ENCODE assay signal across 19 cellular contexts in the genomic region with DNA sequence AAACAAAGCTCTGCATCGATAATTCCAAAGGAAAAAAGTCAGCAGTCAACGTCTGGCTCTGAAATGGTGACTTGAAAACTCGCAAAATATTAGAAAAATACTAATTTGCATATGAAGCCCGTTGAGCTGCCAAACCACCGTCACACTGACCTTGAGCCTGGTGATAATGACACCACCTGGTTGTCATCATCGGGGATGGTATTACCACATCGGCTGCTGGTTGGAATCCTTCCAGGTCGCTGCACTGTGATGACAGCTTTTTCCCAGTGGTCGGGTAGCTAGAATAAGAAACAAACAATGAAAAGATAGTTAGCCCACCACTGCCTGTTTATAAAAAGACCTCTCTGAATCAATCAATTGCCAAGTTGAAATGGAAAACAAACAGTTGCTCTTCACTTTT. TPM values are rescaled to one million over a fixed set of nuclear protein-coding genes. Genes with fewer than 3 reads are reported as not detected.
DNase-seq lines count a peak whose midpoint lies in the region; ATAC-seq, FAIRE-seq and TF ChIP-seq lines count a peak whose summit lies in the region.
"Had no signal": no experiment of that assay in that cellular context is flagged by ENCODE, and none has a peak within 500 bp of the region (broad histone marks: within the 10 kb centered on the region; RNA-seq: fewer than 3 reads in every experiment).

No MANE protein-coding gene starts in this region.

- POLR2A ChIA-PET in K562 (lab: Yijun Ruan, JAX), result interaction anchor here (0.6 to 1.2 kb wide), 4 partner anchors 9 to 161 kb away, joined by 3 to 4 read pairs (median 3); no protein-coding TSS in a partner anchor

- intact Hi-C loops in K562 (cut with micrococcal nuclease) (no loop called here), right cardiac atrium (cut with DNase I) (no loop called here)

- H3K27ac ChIP-seq in K562 (ENCODE audit: extremely low read depth, low read depth, low read length) (no peak overlapping the region), right cardiac atrium (ENCODE audit: low read length) (no peak overlapping the region), tibial nerve (peak overlapping the region in 1 of 4 donors; percentile 38)
- H3K27ac ChIP-seq: A549, epithelial cell of prostate, SK-N-MC had no signal

- H3K79me2 ChIP-seq in K562 (ENCODE audit: control insufficient read depth, insufficient read depth, low read length), result no peaks in the 10 kb centered on the region

- BruUV-seq in K562 (replicated peaks; lab: Mats Ljungman, UMichigan), result no TSS peak

- H3K27me3 ChIP-seq in K562 (ENCODE audit: control insufficient read depth in 2 of 2, insufficient read depth in 2 of 2, low read length in 2 of 2), result no peaks in the 10 kb centered on the region; a peak in 1 of 5 replicates
- H3K27me3 ChIP-seq in right cardiac atrium (ENCODE audit: control insufficient read depth, insufficient read depth), result no peaks in the 10 kb centered on the region
- no peaks in the 10 kb centered on the region for H3K27me3 ChIP-seq in tibial nerve

- TF ChIP-seq CTCF in K562 (IDR thresholded peaks at IDR 0.05 in 2 of 3, conservative IDR thresholded peaks at IDR 0.05 in 1 of 3; ENCODE audit: insufficient read depth in 2 of 3, low read depth in 1 of 3, low read length in 3 of 3), result no peak
- no peak for TF ChIP-seq CTCF in tibial nerve (IDR thresholded peaks at IDR 0.05)

- in situ Hi-C loops in K562 (cut with MboI), result no loop called here

- 0 out of 2 replicates have a peak, but pooled peaks cover 4% of the 10 kb centered on the region for H4K20me1 ChIP-seq in K562 (replicated peaks; ENCODE audit: control insufficient read depth, insufficient read depth, low read length)

- TF ChIP-seq POLR2A in K562 (conservative IDR thresholded peaks at IDR 0.05) (no peak), tibial nerve (IDR thresholded peaks at IDR 0.05) (no peak)

- DNase-seq in NCI-H748 (lab: John Stamatoyannopoulos, UW; ENCODE audit: unreplicated experiment) (peak; percentile 29), NCI-H748 treated with DMSO at 0.1 percent for 48 hours (lab: John Stamatoyannopoulos, UW) (no peak), K562 (ENCODE audit: extremely low read depth in 1 of 4, low spot score in 3 of 4) (no peak), right cardiac atrium (peak; percentile 58 to 81 (median 68)), tibial nerve (ENCODE audit: low spot score in 2 of 2) (peak; percentile 67 to 80), T1000 (lab: John Stamatoyannopoulos, UW) (no peak), C1 segment of cervical spinal cord (lab: John Stamatoyannopoulos, UW) (no peak)
- DNase-seq: activated CD8-positive, alpha-beta memory T cell treated with anti-CD3 and anti-CD28 coated beads for 24 hours; activated naive CD4-positive, alpha-beta T cell treated with Interleukin-2 at 50 U/mL for 16 hours; KBM-7; NCI-H146; stimulated activated CD4-positive, alpha-beta T cell treated with anti-CD3 and anti-CD28 coated beads, Interleukin-12 subunit alpha, Interleukin-12 subunit beta, amount 100 ng/mL, for 4 hours had no signal

- CTCF ChIA-PET in K562 (lab: Yijun Ruan, JAX; ENCODE audit: low intra/inter-chr PET ratio), result no interaction called here

- WGBS in K562 (ENCODE audit: insufficient coverage, low coverage, missing lambda C conversion rate), result 41% methylated on average over 9 of the region's 9 CpGs
- 38% methylated on average over 9 of the region's 9 CpGs for WGBS in right cardiac atrium
- 39 to 59% methylated on average over 9 of the region's 9 CpGs for WGBS in tibial nerve, 2 donors

- no peak overlapping the region for H3K4me2 ChIP-seq in K562 (ENCODE audit: insufficient read depth, low read length)
- H3K4me2 ChIP-seq: A549 had no signal

- H3K36me3 ChIP-seq in K562 (ENCODE audit: control insufficient read depth, insufficient read depth, low read length) (peaks cover 28% of the 10 kb centered on the region; the same call in 2 of the 3 replicates), tibial nerve (peaks cover 0 to 87% (median 0%) of the 10 kb centered on the region in 3 donors)

- no peak for ATAC-seq in K562
- ATAC-seq in right cardiac atrium, result no peak
- no peak for ATAC-seq in GM21381 (IDR thresholded peaks at IDR 0.05; ENCODE audit: unreplicated experiment)
- ATAC-seq: A549 had no signal

- H3K4me3 ChIP-seq in K562 (no peak overlapping the region), right cardiac atrium (ENCODE audit: low read length) (no peak overlapping the region), tibial nerve (no peak overlapping the region)
- H3K4me3 ChIP-seq: A549, HAP-1, lung, SK-N-MC had no signal

- H3K9me1 ChIP-seq in K562 (ENCODE audit: control insufficient read depth, insufficient read depth, low read length), result no peaks in the 10 kb centered on the region

- TF ChIP-seq RAD21 in K562 (CRISPR knock-in tag; conservative IDR thresholded peaks at IDR 0.05 in 1 of 2, IDR thresholded peaks at IDR 0.05 in 1 of 2), result no peak

- H3K9me3 ChIP-seq in K562 (replicated peaks; ENCODE audit: control insufficient read depth, insufficient read depth, low read depth, low read length) (no peaks in the 10 kb centered on the region), right cardiac atrium (ENCODE audit: control insufficient read depth, low read length) (no peaks in the 10 kb centered on the region), tibial nerve (no peaks in the 10 kb centered on the region)
- H3K9me3 ChIP-seq: A549, HAP-1 had no signal

- FAIRE-seq in K562 (lab: Jason Lieb, UNC), result no peak
- FAIRE-seq: A549, bronchial epithelial cell had no signal

- H3K9ac ChIP-seq in K562 (ENCODE audit: insufficient read depth in 1 of 2, low read depth in 2 of 2, low read length in 2 of 2), result no peak overlapping the region

- no peak for TF ChIP-seq EP300 in K562 (IDR thresholded peaks at IDR 0.05; ENCODE audit: low read length)
- peak in 1 of 2 donors; percentile 55 for TF ChIP-seq EP300 in tibial nerve (IDR thresholded peaks at IDR 0.05)

- no peak overlapping the region for H2AFZ ChIP-seq in K562 (ENCODE audit: low read depth, low read length)

- H3K4me1 ChIP-seq in K562 (replicated peaks in 1 of 2; ENCODE audit: control insufficient read depth in 2 of 2, insufficient read depth in 2 of 2, low read length in 2 of 2), result no peaks in the 10 kb centered on the region
- H3K4me1 ChIP-seq in right cardiac atrium (ENCODE audit: control insufficient read depth, insufficient read depth, low read length), result peaks cover 2% of the 10 kb centered on the region
- H3K4me1 ChIP-seq in tibial nerve, result peaks cover 0 to 58% (median 8%) of the 10 kb centered on the region in 4 donors

TF ChIP-seq in K562, 482 proteins besides CTCF, POLR2A, EP300 and RAD21:
- TF ChIP-seq NFIC (IDR thresholded peaks at IDR 0.05), result peak; percentile 25; the same call in 1 of the 2 replicates
- no peak for TF ChIP-seq RBM39 (optimal IDR thresholded peaks at IDR 0.05; ENCODE audit: low read depth, low read length)

RNA-seq across cellular contexts. Expression of a gene that starts 41.6 kb away (rescaled TPM):
- 65.8 and 106 TPM in 2 replicates for total RNA-seq in K562 (2011; cell fraction: chromatin; rRNA removed; ENCODE audit: low replicate concordance)
- total RNA-seq in K562 (2011; cell fraction: nucleolus; rRNA removed), result 51.9 and 59.0 TPM in 2 replicates
- total RNA-seq in K562 (2011; cell fraction: nucleoplasm; rRNA removed), result 55.5 and 61.5 TPM in 2 replicates
- total RNA-seq in K562 (2014; rRNA removed), result 10.2 and 10.5 TPM in 2 replicates
- total RNA-seq in K562 (2014; rRNA removed; fragmentation: Illumina TruSeq; extraction: Trizol), result 9.8 and 14.5 TPM in 2 replicates
- 17.7 and 18.1 TPM in 2 replicates for total RNA-seq in K562 (2015; rRNA removed; fragmentation: Illumina TruSeq; extraction: Trizol)
- 16.6 and 17.3 TPM in 2 replicates for total RNA-seq in K562 (2021)
- polyA plus RNA-seq in K562 (2011; rRNA removed), result 12.3 and 21.6 TPM in 2 replicates
- 12.5 and 21.5 TPM in 2 replicates for polyA plus RNA-seq in K562 (2011; cell fraction: cytosol; rRNA removed)
- polyA plus RNA-seq in K562 (2011; cell fraction: nucleus; rRNA removed), result 58.9 and 88.5 TPM in 2 replicates
- 15.6 and 25.8 TPM in 2 replicates for polyA plus RNA-seq in K562 (2012)
- polyA plus RNA-seq in K562 (2014; fragmentation: Illumina TruSeq; extraction: Trizol), result 13.7 and 14.3 TPM in 2 replicates
- 10 to 100 TPM in 1 of 2 experiments, 1 to 10 TPM in 1; 6.0 to 11.7 TPM for polyA plus RNA-seq in K562 (2014; fragmentation: Nextera tagmentation; extraction: Ambion mirVana)
- 9.8 and 16.1 TPM in 2 replicates for polyA plus RNA-seq in K562 (2014; rRNA removed)
- polyA minus RNA-seq in K562 (2011; rRNA and poly(A)+ RNA removed), result 30.3 and 34.1 TPM in 2 replicates
- 18.7 and 26.3 TPM in 2 replicates for polyA minus RNA-seq in K562 (2011; cell fraction: cytosol; rRNA and poly(A)+ RNA removed)
- polyA minus RNA-seq in K562 (2011; cell fraction: nucleus; rRNA and poly(A)+ RNA removed), result 29.2 and 49.0 TPM in 2 replicates
- total RNA-seq in right cardiac atrium, result 100 to 1,000 TPM in 1 of 4 donors, 10 to 100 TPM in 3; 42.1 to 110 (median 47.3) TPM
- polyA plus RNA-seq in right cardiac atrium, result 59.9 TPM
- total RNA-seq in tibial nerve, result 100 to 1,000 TPM; 232 to 563 (median 357) TPM

Comparison
In these comparisons a context has a peak if more than half of its experiments do, and no peak if none do; other contexts are left out.
1. DNase-seq: peak in NCI-H748 (single experiment), right cardiac atrium (3 of 3) and tibial nerve (2 of 2); none in NCI-H748 treated with DMSO at 0.1 percent for 48 hours (single experiment), K562 (0 of 4), T1000 (single experiment) and C1 segment of cervical spinal cord (0 of 14).